8 cellular contexts compared by ENCODE assay signal in the genomic region with DNA sequence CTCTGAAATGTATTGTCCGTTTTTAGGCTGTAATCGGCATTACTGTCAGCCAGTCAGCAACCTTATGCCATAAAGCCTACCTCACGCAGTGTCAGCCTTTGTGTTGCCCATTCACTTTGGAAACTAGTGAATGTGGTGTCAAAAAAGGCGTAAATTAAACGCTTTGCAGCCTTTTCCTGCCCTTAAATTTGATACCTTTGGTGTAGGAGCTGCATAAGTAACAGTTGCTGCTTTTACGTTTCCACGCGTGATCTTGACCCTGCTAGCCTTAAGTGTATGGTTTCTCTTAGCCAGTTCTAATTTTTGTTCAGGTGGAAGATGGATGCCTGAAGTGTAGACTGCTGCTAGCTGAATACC.
DNase-seq lines count a peak whose midpoint lies in the region; ATAC-seq and TF ChIP-seq lines count a peak whose summit lies in the region.

No MANE protein-coding gene starts in this region.

- H3K4me3 ChIP-seq in CD4-positive, CD25-positive, alpha-beta regulatory T cell (ENCODE audit: low read depth, low read length), result peak overlapping the region; percentile 90
- peak overlapping the region; percentile 96 for H3K4me3 ChIP-seq in MG63
- H3K4me3 ChIP-seq in effector memory CD4-positive, alpha-beta T cell (ENCODE audit: insufficient read depth, low read depth, low read length, poor library complexity, severe bottlenecking), result peak overlapping the region; percentile 82

- H3K9me3 Mint-ChIP-seq in CD4-positive, CD25-positive, alpha-beta regulatory T cell, result peaks cover 0 to 2% (median 0%) of the 10 kb centered on the region in 7 donors
- peaks cover 9% of the 10 kb centered on the region for H3K9me3 Mint-ChIP-seq in neural crest cell

- no peak for DNase-seq in CD4-positive, CD25-positive, alpha-beta regulatory T cell
- DNase-seq in MG63 (no peak), neural crest cell (ENCODE audit: low read depth, low spot score) (no peak), DMS 273 (lab: John Stamatoyannopoulos, UW; ENCODE audit: unreplicated experiment) (no peak), COR-L47 (lab: John Stamatoyannopoulos, UW) (no peak), GDM1 (lab: John Stamatoyannopoulos, UW) (no peak), nucleus accumbens (lab: John Stamatoyannopoulos, UW) (no peak)
- no peak for DNase-seq in effector memory CD4-positive, alpha-beta T cell

- H3K27me3 ChIP-seq in CD4-positive, CD25-positive, alpha-beta regulatory T cell (ENCODE audit: control insufficient read depth, insufficient read depth, low read length), result no peaks in the 10 kb centered on the region
- no peaks in the 10 kb centered on the region for H3K27me3 ChIP-seq in MG63
- H3K27me3 ChIP-seq in effector memory CD4-positive, alpha-beta T cell (replicated peaks; ENCODE audit: control insufficient read depth, insufficient read depth, low read length, poor library complexity, severe bottlenecking), result no peaks in the 10 kb centered on the region

- H3K36me3 ChIP-seq in CD4-positive, CD25-positive, alpha-beta regulatory T cell (ENCODE audit: control insufficient read depth, insufficient read depth, low read length), result peaks cover 37% of the 10 kb centered on the region
- H3K36me3 ChIP-seq in MG63, result peaks cover 52% of the 10 kb centered on the region
- H3K36me3 ChIP-seq in effector memory CD4-positive, alpha-beta T cell (ENCODE audit: control insufficient read depth, insufficient read depth, low read length), result peaks cover 33% of the 10 kb centered on the region

- peaks cover 20% of the 10 kb centered on the region for H3K36me3 Mint-ChIP-seq in CD4-positive, CD25-positive, alpha-beta regulatory T cell
- peaks cover 19% of the 10 kb centered on the region for H3K36me3 Mint-ChIP-seq in neural crest cell (ENCODE audit: low read depth)

- H3K4me3 Mint-ChIP-seq in CD4-positive, CD25-positive, alpha-beta regulatory T cell, result peak overlapping the region; percentile 85 to 97 (median 95)
- H3K4me3 Mint-ChIP-seq in neural crest cell, result peak overlapping the region; percentile 95

- peaks cover 18% of the 10 kb centered on the region for H3K4me1 ChIP-seq in CD4-positive, CD25-positive, alpha-beta regulatory T cell (ENCODE audit: control insufficient read depth, insufficient read depth, low read length, poor library complexity, severe bottlenecking)
- peaks cover 15% of the 10 kb centered on the region for H3K4me1 ChIP-seq in effector memory CD4-positive, alpha-beta T cell (ENCODE audit: control insufficient read depth, insufficient read depth, low read length, poor library complexity, severe bottlenecking)

- H3K27ac ChIP-seq in CD4-positive, CD25-positive, alpha-beta regulatory T cell (ENCODE audit: insufficient read depth, low read length, poor library complexity, severe bottlenecking), result peak overlapping the region; percentile 60
- H3K27ac ChIP-seq in effector memory CD4-positive, alpha-beta T cell (ENCODE audit: insufficient read depth, low read length, poor library complexity, severe bottlenecking), result peak overlapping the region; percentile 73

- H3K27me3 Mint-ChIP-seq in CD4-positive, CD25-positive, alpha-beta regulatory T cell, result peaks cover 15% of the 10 kb centered on the region
- peaks cover 18% of the 10 kb centered on the region for H3K27me3 Mint-ChIP-seq in neural crest cell (ENCODE audit: low read depth)

- no peak for ATAC-seq in CD4-positive, CD25-positive, alpha-beta regulatory T cell (ENCODE audit: low read depth in 2 of 2)

- no peak for TF ChIP-seq CTCF in neural crest cell (conservative IDR thresholded peaks at IDR 0.05)

- no peaks in the 10 kb centered on the region for H3K9me3 ChIP-seq in CD4-positive, CD25-positive, alpha-beta regulatory T cell (ENCODE audit: control insufficient read depth in 2 of 2, low read length in 2 of 2)
- H3K9me3 ChIP-seq in MG63, result no peaks in the 10 kb centered on the region
- H3K9me3 ChIP-seq in effector memory CD4-positive, alpha-beta T cell (ENCODE audit: control insufficient read depth, low read length), result no peaks in the 10 kb centered on the region

- peak overlapping the region in 2 of 3 donors; percentile 83 to 95 for H3K27ac Mint-ChIP-seq in CD4-positive, CD25-positive, alpha-beta regulatory T cell
- peak overlapping the region; percentile 97 for H3K27ac Mint-ChIP-seq in neural crest cell (ENCODE audit: unreplicated experiment)

- H3K4me1 Mint-ChIP-seq in CD4-positive, CD25-positive, alpha-beta regulatory T cell, result peaks cover 8 to 34% (median 20%) of the 10 kb centered on the region in 4 donors
- H3K4me1 Mint-ChIP-seq in neural crest cell, result peaks cover 26% of the 10 kb centered on the region
